In genomic region chr20:31740656-31741323, GRCh38 we compare ENCODE assay signal across 15 cellular contexts. TPM values are rescaled to one million over a fixed set of nuclear protein-coding genes. Genes with fewer than 3 reads are reported as not detected.
DNase-seq lines count a peak whose midpoint lies in the region; ATAC-seq and TF ChIP-seq lines count a peak whose summit lies in the region.
"Had no signal": no experiment of that assay in that cellular context is flagged by ENCODE, and none has a peak within 500 bp of the region (broad histone marks: within the 10 kb centered on the region; RNA-seq: fewer than 3 reads in every experiment).

No MANE protein-coding gene starts in this region.

- no peak for TF ChIP-seq CTCF in 22Rv1 (IDR thresholded peaks at IDR 0.05)
- TF ChIP-seq CTCF in GM12875 (IDR thresholded peaks at IDR 0.05; ENCODE audit: borderline replicate concordance, insufficient read depth, low read depth, low read length), result no peak
- TF ChIP-seq CTCF in Panc1 (IDR thresholded peaks at IDR 0.05), result no peak
- TF ChIP-seq CTCF in foreskin fibroblast (IDR thresholded peaks at IDR 0.05; ENCODE audit: low read depth, low read length), result no peak
- TF ChIP-seq CTCF in body of pancreas (IDR thresholded peaks at IDR 0.05), result no peak

- peaks cover 8% of the 10 kb centered on the region for H3K36me3 Mint-ChIP-seq in activated CD4-positive, alpha-beta T cell treated with anti-CD3 and anti-CD28 coated beads, Interleukin-2, amount 10 ng/mL, durations not matched to agents 24 days and 14 days (ENCODE audit: low read depth)

- no peak overlapping the region for H3K4me3 Mint-ChIP-seq in activated CD4-positive, alpha-beta T cell treated with anti-CD3 and anti-CD28 coated beads, Interleukin-2, amount 10 ng/mL, durations not matched to agents 24 days and 14 days
- H3K4me3 Mint-ChIP-seq: HFFc6 had no signal

- in situ Hi-C loops in Panc1 (cut with HindIII; ENCODE audit: low pct_unique_long_range_greater_than_20kb, low sequenced_read_pairs), result loop anchor here (10.0 kb wide), 1 partner anchor 344 kb away; no protein-coding TSS in a partner anchor
- in situ Hi-C loops in KBM-7 (cut with MboI; ENCODE audit: low pct_unique_long_range_greater_than_20kb, low sequenced_read_pairs), result no loop called here

- WGBS in body of pancreas, 2 donors, result 52 to 58% methylated on average over 1 of the region's 1 CpG

- BruUV-seq in Panc1 (replicated peaks; lab: Mats Ljungman, UMichigan), result no TSS peak

- H3K9me3 ChIP-seq in Panc1 (ENCODE audit: control insufficient read depth, insufficient read depth, low read depth, low read length) (no peaks in the 10 kb centered on the region), body of pancreas (no peaks in the 10 kb centered on the region)
- H3K9me3 ChIP-seq: ovary, stomach had no signal

- no peaks in the 10 kb centered on the region for H3K27me3 Mint-ChIP-seq in activated CD4-positive, alpha-beta T cell treated with anti-CD3 and anti-CD28 coated beads, Interleukin-2, amount 10 ng/mL, durations not matched to agents 24 days and 14 days

- H3K27ac ChIP-seq in 22Rv1, result peak overlapping the region; percentile 86
- peak overlapping the region; percentile 99 for H3K27ac ChIP-seq in Panc1 (ENCODE audit: low read length)
- no peak overlapping the region for H3K27ac ChIP-seq in body of pancreas
- H3K27ac ChIP-seq: ovary, stomach had no signal

- H3K4me1 Mint-ChIP-seq in activated CD4-positive, alpha-beta T cell treated with anti-CD3 and anti-CD28 coated beads, Interleukin-2, amount 10 ng/mL, durations not matched to agents 24 days and 14 days, result peaks cover 6% of the 10 kb centered on the region

- TF ChIP-seq POLR2A in body of pancreas (IDR thresholded peaks at IDR 0.05), result no peak

- H3K4me3 ChIP-seq in GM12875 (ENCODE audit: low read depth, low read length) (peak overlapping the region; percentile 73), Panc1 (ENCODE audit: low read depth in 2 of 2, low read length in 2 of 2) (peak overlapping the region; percentile 71 to 79), foreskin fibroblast (ENCODE audit: low read depth in 1 of 2, low read length in 2 of 2) (peak overlapping the region; percentile 63 to 94), body of pancreas (no peak overlapping the region)
- H3K4me3 ChIP-seq: ovary had no signal

- DNase-seq in Panc1 (ENCODE audit: low read depth, low spot score) (no peak), foreskin fibroblast (no peak), body of pancreas (no peak), KBM-7 (no peak)
- no peak for DNase-seq in activated CD4-positive, alpha-beta T cell treated with anti-CD3 and anti-CD28 coated beads, Interleukin-2, amount 10 ng/mL, durations not matched to agents 24 days and 14 days
- DNase-seq: amygdala; GF-D8; kidney; ovary; stimulated activated CD4-positive, alpha-beta T cell treated with anti-CD3 and anti-CD28 coated beads, Interleukin-4, amount 100 ng/mL, for 1 hour; stomach had no signal

- H3K27me3 ChIP-seq in Panc1 (ENCODE audit: control insufficient read depth, insufficient read depth, low read length) (no peaks in the 10 kb centered on the region), body of pancreas (no peaks in the 10 kb centered on the region)
- H3K27me3 ChIP-seq: ovary, stomach had no signal

- no peaks in the 10 kb centered on the region for H3K9me3 Mint-ChIP-seq in activated CD4-positive, alpha-beta T cell treated with anti-CD3 and anti-CD28 coated beads, Interleukin-2, amount 10 ng/mL, durations not matched to agents 24 days and 14 days
- H3K9me3 Mint-ChIP-seq: HFFc6 had no signal

- CTCF ChIA-PET in Panc1 (lab: Charles Lee), result interaction anchor here (1.0 kb wide), 1 partner anchor 17 kb away, joined by 5 read pairs; no protein-coding TSS in a partner anchor

- H3K36me3 ChIP-seq in Panc1 (ENCODE audit: control insufficient read depth, insufficient read depth, low read length) (peaks cover 11% of the 10 kb centered on the region), body of pancreas (replicated peaks in 1 of 2; ENCODE audit: insufficient read depth in 1 of 2, low read depth in 2 of 2) (no peaks in the 10 kb centered on the region)
- H3K36me3 ChIP-seq: ovary, stomach had no signal

- no peak for ATAC-seq in Panc1
- no peak for ATAC-seq in body of pancreas
- no peak for ATAC-seq in HG02884 (IDR thresholded peaks at IDR 0.05; ENCODE audit: unreplicated experiment)

- H3K27ac Mint-ChIP-seq in activated CD4-positive, alpha-beta T cell treated with anti-CD3 and anti-CD28 coated beads, Interleukin-2, amount 10 ng/mL, durations not matched to agents 24 days and 14 days, result no peak overlapping the region
- H3K27ac Mint-ChIP-seq: HFFc6 had no signal

- peaks cover 27% of the 10 kb centered on the region for H3K4me1 ChIP-seq in Panc1 (ENCODE audit: control insufficient read depth, insufficient read depth, low read length)
- peaks cover 6% of the 10 kb centered on the region for H3K4me1 ChIP-seq in body of pancreas

- intact Hi-C loops in Panc1 (cut with micrococcal nuclease; ENCODE audit: unreplicated experiment), result no loop called here
- intact Hi-C loops in body of pancreas (cut with DNase I), result no loop called here
- intact Hi-C loops in activated CD4-positive, alpha-beta T cell treated with anti-CD3 and anti-CD28 coated beads, Interleukin-2, amount 10 ng/mL, durations not matched to agents 24 days and 14 days (cut with micrococcal nuclease), result no loop called here

- POLR2A ChIA-PET in Panc1 (lab: Charles Lee), result interaction anchor here (0.6 to 0.8 kb wide), 4 partner anchors 17 to 135 kb away, joined by 3 to 5 read pairs (median 4); no protein-coding TSS in a partner anchor

RNA-seq across cellular contexts. Expression of gene TPX2, which starts 1.7 kb away (rescaled TPM):
- 248 TPM for total RNA-seq in Panc1 (2021; ENCODE audit: unreplicated experiment)
- polyA plus RNA-seq in Panc1 (2012; ENCODE audit: insufficient read length), result 84.6 TPM
- total RNA-seq in body of pancreas, result not detected
- total RNA-seq in activated CD4-positive, alpha-beta T cell treated with anti-CD3 and anti-CD28 coated beads, Interleukin-2, amount 10 ng/mL, durations not matched to agents 24 days and 14 days, result 60.1 and 61.3 TPM in 2 replicates

RNA-seq across cellular contexts. Expression of gene BCL2L1, which starts 18.1 kb away (rescaled TPM):
- total RNA-seq in Panc1 (2021; ENCODE audit: unreplicated experiment) (150 TPM), body of pancreas (100 to 1,000 TPM in 1 of 2 donors, 10 to 100 TPM in 1; 96.2 to 103 TPM)
- 127 TPM for polyA plus RNA-seq in Panc1 (2012; ENCODE audit: insufficient read length)
- total RNA-seq in activated CD4-positive, alpha-beta T cell treated with anti-CD3 and anti-CD28 coated beads, Interleukin-2, amount 10 ng/mL, durations not matched to agents 24 days and 14 days, result 379 and 381 TPM in 2 replicates

Comparison
In these comparisons a context has a peak if more than half of its experiments do, and no peak if none do; other contexts are left out.
1. H3K27ac ChIP-seq: peak in 22Rv1 (single experiment) and Panc1 (single experiment); none in body of pancreas (0 of 4).
2. H3K4me3 ChIP-seq: peak in GM12875 (single experiment), Panc1 (2 of 2) and foreskin fibroblast (2 of 2); none in body of pancreas (0 of 2).
3. RNA of gene TPX2, which starts 1.7 kb away (total RNA-seq): 248 TPM in Panc1 (single experiment) and 60.1 to 61.3 TPM in activated CD4-positive, alpha-beta T cell treated with anti-CD3 and anti-CD28 coated beads, Interleukin-2, amount 10 ng/mL, durations not matched to agents 24 days and 14 days; not detected in body of pancreas; every median in the first group is over 10 times any median in the second.